10 cellular contexts compared by ENCODE assay signal in the genomic region with DNA sequence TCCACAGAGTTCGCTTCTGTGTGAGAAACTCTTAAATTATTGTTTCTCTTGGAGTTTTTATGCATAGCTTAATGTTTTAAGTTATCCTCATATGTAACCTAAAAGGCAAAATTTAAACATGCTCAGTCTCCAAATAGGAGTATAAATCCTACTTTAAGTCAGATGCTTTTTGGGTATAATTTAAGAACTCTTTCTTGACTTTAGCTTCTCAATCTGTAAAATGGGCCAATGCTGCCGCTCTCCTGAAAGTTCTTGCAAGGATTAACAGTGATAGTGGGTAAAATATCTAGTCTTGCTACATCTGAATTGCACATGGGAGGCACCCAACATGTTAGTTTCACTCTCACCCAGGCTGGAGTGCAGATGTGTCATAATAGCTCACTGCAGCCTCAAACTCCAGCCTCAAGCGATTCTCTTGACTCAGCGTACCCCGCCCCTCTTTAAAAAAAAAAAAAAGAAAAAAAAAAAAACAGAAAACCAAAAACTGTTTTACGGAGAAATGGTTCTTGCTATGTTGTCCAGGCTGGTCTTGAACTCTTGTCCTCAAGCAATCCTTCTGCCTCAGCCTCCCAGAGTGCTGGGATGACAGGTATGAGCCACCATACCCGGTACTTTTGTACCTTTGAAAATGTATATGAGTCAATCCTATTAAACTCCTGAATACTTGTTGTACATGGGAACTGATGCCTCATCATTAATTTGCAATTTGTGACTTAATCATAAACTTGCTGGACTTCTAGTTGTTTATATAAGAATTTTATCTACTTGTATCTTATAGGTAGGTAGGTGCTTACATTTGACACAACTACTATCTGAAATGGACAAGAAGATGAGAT. TPM values are rescaled to one million over a fixed set of nuclear protein-coding genes. Genes with fewer than 3 reads are reported as not detected.
DNase-seq lines count a peak whose midpoint lies in the region; FAIRE-seq and TF ChIP-seq lines count a peak whose summit lies in the region.
"Had no signal": no experiment of that assay in that cellular context is flagged by ENCODE, and none has a peak within 500 bp of the region (broad histone marks: within the 10 kb centered on the region; RNA-seq: fewer than 3 reads in every experiment).

No MANE protein-coding gene starts in this region.

- H3K36me3 ChIP-seq in BLaER1 treated with 17β-estradiol and CSF1 and Interleukin-3, amounts not matched to agents 10 nM and 100 nM = no peaks in the 10 kb centered on the region; a peak in 1 of 22 replicates
- H3K36me3 ChIP-seq in uterus (no peaks in the 10 kb centered on the region), tibial artery (no peaks in the 10 kb centered on the region)

- no peaks in the 10 kb centered on the region for H3K27me3 ChIP-seq in BLaER1 treated with 17β-estradiol and CSF1 and Interleukin-3, amounts not matched to agents 10 nM and 100 nM
- H3K27me3 ChIP-seq in uterus (no peaks in the 10 kb centered on the region), tibial artery (no peaks in the 10 kb centered on the region)

- H3K27me3 Mint-ChIP-seq in activated T-helper 2 cell treated with anti-CD3 and anti-CD28 coated beads, Interferon-gamma antibody, Interleukin-2, Interleukin-4, amounts not matched to agents 10 μg/mL and 5 μg/mL and 100 μg/mL, durations not matched to agents 14 hours and 24 hours and 36 hours (ENCODE audit: low read depth) = no peaks in the 10 kb centered on the region

- DNase-seq in M059J (ENCODE audit: low read depth) (peak; percentile 58), iris pigment epithelial cell (ENCODE audit: low read depth) (peak; percentile 41), A172 (ENCODE audit: low spot score) (no peak), uterus (no peak), HTR-8/SVneo (ENCODE audit: insufficient read length, low spot score) (no peak), tibial artery (no peak)
- peak; percentile 51 for DNase-seq in activated T-helper 2 cell treated with anti-CD3 and anti-CD28 coated beads, Interferon-gamma antibody, Interleukin-2, Interleukin-4, amounts not matched to agents 10 μg/mL and 5 μg/mL and 100 μg/mL, durations not matched to agents 14 hours and 24 hours and 36 hours (ENCODE audit: low spot score)
- DNase-seq: NCI-H1092, occipital lobe had no signal

- 0 out of 22 replicates have a peak overlapping the region, but pooled peaks of 1 of the 11 experiments have one; percentile 0 for H3K27ac ChIP-seq in BLaER1 treated with 17β-estradiol and CSF1 and Interleukin-3, amounts not matched to agents 10 nM and 100 nM
- H3K27ac ChIP-seq in uterus (no peak overlapping the region), tibial artery (peak overlapping the region in 1 of 2 donors; percentile 88)

- H3K4me1 Mint-ChIP-seq in activated T-helper 2 cell treated with anti-CD3 and anti-CD28 coated beads, Interferon-gamma antibody, Interleukin-2, Interleukin-4, amounts not matched to agents 10 μg/mL and 5 μg/mL and 100 μg/mL, durations not matched to agents 14 hours and 24 hours and 36 hours (ENCODE audit: low read depth) = peaks cover 39% of the 10 kb centered on the region

- H4K20me1 ChIP-seq in BLaER1 treated with 17β-estradiol and CSF1 and Interleukin-3, amounts not matched to agents 10 nM and 100 nM = no peaks in the 10 kb centered on the region

- H3K9me3 Mint-ChIP-seq in activated T-helper 2 cell treated with anti-CD3 and anti-CD28 coated beads, Interferon-gamma antibody, Interleukin-2, Interleukin-4, amounts not matched to agents 10 μg/mL and 5 μg/mL and 100 μg/mL, durations not matched to agents 14 hours and 24 hours and 36 hours = no peaks in the 10 kb centered on the region

- no peak for FAIRE-seq in HTR-8/SVneo (lab: Jason Lieb, UNC)

- peaks cover 18 to 39% (median 22%) of the 10 kb centered on the region in 10 experiments for H3K4me1 ChIP-seq in BLaER1 treated with 17β-estradiol and CSF1 and Interleukin-3, amounts not matched to agents 10 nM and 100 nM
- H3K4me1 ChIP-seq in uterus (no peaks in the 10 kb centered on the region), tibial artery (peaks cover 0 to 19% (median 11%) of the 10 kb centered on the region in 4 donors)

- peak overlapping the region; percentile 95 for H3K4me3 Mint-ChIP-seq in activated T-helper 2 cell treated with anti-CD3 and anti-CD28 coated beads, Interferon-gamma antibody, Interleukin-2, Interleukin-4, amounts not matched to agents 10 μg/mL and 5 μg/mL and 100 μg/mL, durations not matched to agents 14 hours and 24 hours and 36 hours (ENCODE audit: low read depth)

- no peak for TF ChIP-seq CTCF in uterus (IDR thresholded peaks at IDR 0.05)
- TF ChIP-seq CTCF in tibial artery (IDR thresholded peaks at IDR 0.05) = no peak

- TF ChIP-seq POLR2A in uterus (IDR thresholded peaks at IDR 0.05) = no peak

- peak overlapping the region; percentile 94 for H3K27ac Mint-ChIP-seq in activated T-helper 2 cell treated with anti-CD3 and anti-CD28 coated beads, Interferon-gamma antibody, Interleukin-2, Interleukin-4, amounts not matched to agents 10 μg/mL and 5 μg/mL and 100 μg/mL, durations not matched to agents 14 hours and 24 hours and 36 hours

- H3K36me3 Mint-ChIP-seq in activated T-helper 2 cell treated with anti-CD3 and anti-CD28 coated beads, Interferon-gamma antibody, Interleukin-2, Interleukin-4, amounts not matched to agents 10 μg/mL and 5 μg/mL and 100 μg/mL, durations not matched to agents 14 hours and 24 hours and 36 hours (ENCODE audit: low read depth) = no peaks in the 10 kb centered on the region

- peak overlapping the region in 10 of 11 experiments; percentile 81 to 97 (median 94); a peak in 17 of 22 replicates for H3K4me2 ChIP-seq in BLaER1 treated with 17β-estradiol and CSF1 and Interleukin-3, amounts not matched to agents 10 nM and 100 nM

- no peak overlapping the region for H3K4me3 ChIP-seq in BLaER1 treated with 17β-estradiol and CSF1 and Interleukin-3, amounts not matched to agents 10 nM and 100 nM
- H3K4me3 ChIP-seq in uterus (no peak overlapping the region), tibial artery (no peak overlapping the region)

- intact Hi-C loops in activated T-helper 2 cell treated with anti-CD3 and anti-CD28 coated beads, Interferon-gamma antibody, Interleukin-2, Interleukin-4, amounts not matched to agents 10 μg/mL and 5 μg/mL and 100 μg/mL, durations not matched to agents 14 hours and 24 hours and 36 hours (cut with micrococcal nuclease) = loop anchor here (1.0 to 10.0 kb wide), 5 partner anchors 56 to 922 kb away; a partner anchor contains a TSS
- intact Hi-C loops in uterus (cut with DNase I; ENCODE audit: low total_unique reads) = no loop called here
- intact Hi-C loops in tibial artery (cut with DNase I; ENCODE audit: low total_unique reads) = loop anchor here (10.0 kb wide), 1 partner anchor 460 kb away; no protein-coding TSS in a partner anchor

- no peaks in the 10 kb centered on the region for H3K9me3 ChIP-seq in BLaER1 treated with 17β-estradiol and CSF1 and Interleukin-3, amounts not matched to agents 10 nM and 100 nM (replicated peaks in 1 of 11)
- no peaks in the 10 kb centered on the region for H3K9me3 ChIP-seq in uterus
- H3K9me3 ChIP-seq in tibial artery = no peaks in the 10 kb centered on the region

- peak overlapping the region in 1 of 11 experiments; percentile 78; a peak in 3 of 22 replicates for H3K9ac ChIP-seq in BLaER1 treated with 17β-estradiol and CSF1 and Interleukin-3, amounts not matched to agents 10 nM and 100 nM

RNA-seq across cellular contexts. Expression of a gene that starts 1.8 kb away (rescaled TPM):
- total RNA-seq in M059J (2014; rRNA removed; shearing (Covaris generic)) = 0.91 and 1.5 TPM in 2 replicates
- 1.3 TPM in 2 replicates for total RNA-seq in activated T-helper 2 cell treated with anti-CD3 and anti-CD28 coated beads, Interferon-gamma antibody, Interleukin-2, Interleukin-4, amounts not matched to agents 10 μg/mL and 5 μg/mL and 100 μg/mL, durations not matched to agents 14 hours and 24 hours and 36 hours
- 0.43 and 0.67 TPM in 2 replicates for total RNA-seq in A172 (2014; rRNA removed; shearing (Covaris generic))
- total RNA-seq in uterus = 1 to 10 TPM in 2 of 4 donors, under 1 TPM in 1, not detected in 1; 0.55 to 6.8 (median 1.5) TPM

RNA-seq across cellular contexts. Expression of a gene that starts 2.1 kb away (rescaled TPM):
- 1.4 and 2.6 TPM in 2 replicates for total RNA-seq in M059J (2014; rRNA removed; shearing (Covaris generic))
- total RNA-seq in activated T-helper 2 cell treated with anti-CD3 and anti-CD28 coated beads, Interferon-gamma antibody, Interleukin-2, Interleukin-4, amounts not matched to agents 10 μg/mL and 5 μg/mL and 100 μg/mL, durations not matched to agents 14 hours and 24 hours and 36 hours = 3.8 TPM in 2 replicates
- total RNA-seq in A172 (2014; rRNA removed; shearing (Covaris generic)) = 3.7 and 6.8 TPM in 2 replicates
- total RNA-seq in uterus = 10 to 100 TPM; 11.3 to 25.9 (median 17.1) TPM

Comparison
In these comparisons a context has a peak if more than half of its experiments do, and no peak if none do; other contexts are left out.
1. DNase-seq: peak in M059J (single experiment), activated T-helper 2 cell treated with anti-CD3 and anti-CD28 coated beads, Interferon-gamma antibody, Interleukin-2, Interleukin-4, amounts not matched to agents 10 μg/mL and 5 μg/mL and 100 μg/mL, durations not matched to agents 14 hours and 24 hours and 36 hours (single experiment) and iris pigment epithelial cell (single experiment); none in A172 (single experiment), uterus (0 of 2), HTR-8/SVneo (single experiment) and tibial artery (0 of 2).